In the genomic region with DNA sequence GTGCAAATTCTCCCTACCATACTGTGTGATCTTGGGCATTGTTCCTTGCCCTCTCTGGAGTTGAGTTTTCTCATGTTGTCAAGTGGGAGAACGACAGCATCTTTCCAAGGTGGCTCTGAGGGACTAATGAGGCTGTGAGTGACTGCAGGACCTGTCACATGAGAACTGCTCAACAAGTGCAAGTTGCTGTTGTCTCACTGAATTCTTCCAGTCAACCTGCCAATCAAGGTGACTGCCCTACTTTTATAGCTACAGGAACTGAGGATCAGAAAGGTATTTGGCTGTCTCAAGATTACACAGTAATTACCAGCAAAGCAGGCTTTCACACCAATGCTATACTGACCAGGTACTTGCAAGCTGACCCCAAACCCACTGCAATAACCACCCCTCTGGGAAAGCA, we compare ENCODE assay signal across 23 cellular contexts.
"Had no signal": no experiment of that assay in that cellular context is flagged by ENCODE, and none has a peak within 500 bp of the region (broad histone marks: within the 10 kb centered on the region; RNA-seq: fewer than 3 reads in every experiment).

No MANE protein-coding gene starts in this region.

- H3K4me2 ChIP-seq: smooth muscle cell had no signal

- H3K4me3 ChIP-seq: left ventricle myocardium inferior, lung, ovary, right atrium auricular region, right lobe of liver, smooth muscle cell, tibial nerve, upper lobe of left lung, uterus had no signal

- FAIRE-seq: islet of Langerhans, kidney had no signal

- H3K9me3 ChIP-seq: ovary, right atrium auricular region, right lobe of liver, tibial nerve, upper lobe of left lung, uterus had no signal

- ATAC-seq: naive thymus-derived CD8-positive, alpha-beta T cell; right lobe of liver; stimulated activated memory B cell treated with anti-CD40 and anti-IgM and Interleukin-4, amounts not matched to agents 10 μg/mL and 1 μg/mL and 100 μg/mL, for 72 hours; stimulated activated naive CD8-positive, alpha-beta T cell treated with anti-CD3 and anti-CD28 coated beads, Interleukin-15, amount 100 ng/mL, for 72 hours had no signal

- DNase-seq: head of caudate nucleus; hypothalamus; immature natural killer cell; kidney; left ventricle myocardium inferior; naive thymus-derived CD8-positive, alpha-beta T cell; ovary; right lobe of liver; stimulated activated CD4-positive, alpha-beta T cell treated with anti-CD3 and anti-CD28 coated beads, Interleukin-1b, Interleukin-23, amount 100 ng/mL, for 48 hours; stimulated activated CD4-positive, alpha-beta T cell treated with anti-CD3 and anti-CD28 coated beads, Interleukin-2, amount 100 ng/mL, for 48 hours; stimulated activated CD4-positive, alpha-beta T cell treated with anti-CD3 and anti-CD28 coated beads, Interleukin-4, amount 100 ng/mL, for 4 hours; stimulated activated CD8-positive, alpha-beta memory T cell treated with anti-CD3 and anti-CD28 coated beads, Interleukin-4, amount 100 ng/mL, for 48 hours; stimulated activated naive CD4-positive, alpha-beta T cell treated with Interleukin-2 at 50 U/mL for 16 hours; stimulated activated naive CD8-positive, alpha-beta T cell treated with anti-CD3 and anti-CD28 coated beads, Interleukin-15, amount 100 ng/mL, for 72 hours; substantia nigra; upper lobe of left lung; uterus had no signal

- H3K4me1 ChIP-seq: right lobe of liver, tibial nerve, uterus had no signal

- H3K36me3 ChIP-seq: left ventricle myocardium inferior, ovary, right atrium auricular region, right lobe of liver, tibial nerve, upper lobe of left lung, uterus had no signal

- H3K27me3 ChIP-seq: ovary, right atrium auricular region, right lobe of liver, tibial nerve, upper lobe of left lung, uterus had no signal

- H3K27ac ChIP-seq: left ventricle myocardium inferior, ovary, right atrium auricular region, right lobe of liver, tibial nerve, upper lobe of left lung, uterus had no signal
